8 cellular contexts compared by ENCODE assay signal in the genomic region with DNA sequence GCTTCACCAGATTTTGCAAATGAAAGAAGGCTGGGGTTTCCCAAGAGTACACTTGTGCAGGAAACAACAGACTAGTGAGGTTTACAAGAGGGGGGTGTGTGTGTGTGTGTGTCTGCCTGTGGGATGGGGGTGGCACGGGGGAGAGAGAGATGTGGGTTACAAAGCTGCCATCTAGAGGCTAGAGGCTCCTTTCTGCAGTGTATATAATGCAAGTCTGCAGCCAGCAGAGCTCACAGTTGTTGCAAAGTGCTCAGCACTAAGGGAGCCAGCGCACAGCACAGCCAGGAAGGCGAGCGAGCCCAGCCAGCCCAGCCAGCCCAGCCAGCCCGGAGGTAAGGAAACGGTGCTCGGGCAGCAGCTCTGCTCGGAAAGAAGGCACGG. TPM values are rescaled to one million over a fixed set of nuclear protein-coding genes. Genes with fewer than 3 reads are reported as not detected.
DNase-seq lines count a peak whose midpoint lies in the region; TF ChIP-seq lines count a peak whose summit lies in the region.

A gene (plus strand): TSS at position 233 of the 381 bp plus-strand sequence. CDS start 10,641 bp downstream, outside the sequence.

- H3K4me3 Mint-ChIP-seq in Calu3 (ENCODE audit: low read depth, unreplicated experiment) (peak within 1 kb of the TSS; percentile 80), glutamatergic neuron (ENCODE audit: unreplicated experiment) (peak within 1 kb of the TSS; percentile 73)
- H3K4me3 Mint-ChIP-seq in activated naive CD4-positive, alpha-beta T cell treated with anti-CD3 and anti-CD28 coated beads, Interleukin-2, amount 10 ng/mL, durations not matched to agents 7 days and 5 days = peak within 1 kb of the TSS; percentile 38

- WGBS in ovary, 3 donors = 1% methylated on average over 9 of the region's 9 CpGs
- WGBS in thyroid gland, 2 donors = 0 to 1% methylated on average over 3 to 8 of the region's 9 CpGs

- no TSS peak for BruUV-seq in Calu3 (replicated peaks; lab: Mats Ljungman, UMichigan)

- no peaks in the 10 kb centered on the region for H3K36me3 ChIP-seq in ovary
- no peaks in the 10 kb centered on the region for H3K36me3 ChIP-seq in thyroid gland

- CTCF ChIA-PET in Calu3 (lab: Charles Lee) = interaction anchor here (0.5 to 2.6 kb wide), 10 partner anchors 10 to 855 kb away, joined by 3 to 40 read pairs (median 3); no protein-coding TSS in a partner anchor
- CTCF ChIA-PET in RWPE1 (lab: Yijun Ruan, JAX) = interaction anchor here (0.7 to 1.5 kb wide), 7 partner anchors 8 to 492 kb away, joined by 3 to 5 read pairs (median 4); no protein-coding TSS in a partner anchor
- CTCF ChIA-PET in activated naive CD4-positive, alpha-beta T cell treated with anti-CD3 and anti-CD28 coated beads, Interleukin-2, amount 10 ng/mL, durations not matched to agents 7 days and 5 days (lab: Charles Lee) = interaction anchor here (0.6 to 7.8 kb wide), 20 partner anchors 11 to 493 kb away, joined by 3 to 214 read pairs (median 6); a partner anchor contains a TSS

- no peaks in the 10 kb centered on the region for H3K27me3 ChIP-seq in ovary
- no peaks in the 10 kb centered on the region for H3K27me3 ChIP-seq in thyroid gland

- H3K27ac ChIP-seq in RWPE1 = peak within 1 kb of the TSS; percentile 60
- H3K27ac ChIP-seq in ovary = peak within 1 kb of the TSS; percentile 66 to 90
- peak within 1 kb of the TSS; percentile 91 to 97 (median 96) for H3K27ac ChIP-seq in thyroid gland

- intact Hi-C loops in Calu3 (cut with micrococcal nuclease; ENCODE audit: unreplicated experiment) (loop anchor here (1.0 to 2.0 kb wide), 3 partner anchors 56 to 458 kb away; no protein-coding TSS in a partner anchor), ovary (cut with DNase I) (loop anchor here in 1 of 4 donors (10.0 kb wide), 1 partner anchor 495 kb away; no protein-coding TSS in a partner anchor), thyroid gland (cut with DNase I) (loop anchor here (10.0 kb wide), 2 partner anchors 55 to 455 kb away; no protein-coding TSS in a partner anchor)

- H3K9me3 Mint-ChIP-seq in Calu3 (ENCODE audit: low read depth, unreplicated experiment) (no peaks in the 10 kb centered on the region), glutamatergic neuron (ENCODE audit: unreplicated experiment) (peaks cover 6% of the 10 kb centered on the region)
- H3K9me3 Mint-ChIP-seq in activated naive CD4-positive, alpha-beta T cell treated with anti-CD3 and anti-CD28 coated beads, Interleukin-2, amount 10 ng/mL, durations not matched to agents 7 days and 5 days = no peaks in the 10 kb centered on the region

- H3K36me3 Mint-ChIP-seq in Calu3 (ENCODE audit: insufficient read depth, unreplicated experiment) (peaks cover 14% of the 10 kb centered on the region), glutamatergic neuron (ENCODE audit: unreplicated experiment) (no peaks in the 10 kb centered on the region)
- H3K36me3 Mint-ChIP-seq in activated naive CD4-positive, alpha-beta T cell treated with anti-CD3 and anti-CD28 coated beads, Interleukin-2, amount 10 ng/mL, durations not matched to agents 7 days and 5 days = peaks cover 4% of the 10 kb centered on the region

- POLR2A ChIA-PET in RWPE1 (lab: Yijun Ruan, JAX; ENCODE audit: low non-redundant PET) = interaction anchor here (0.5 kb wide), 1 partner anchor 498 kb away, joined by 5 read pairs; no protein-coding TSS in a partner anchor

- TF ChIP-seq POLR2A in ovary (IDR thresholded peaks at IDR 0.05) = no peak
- peak in 1 of 2 donors; percentile 80 for TF ChIP-seq POLR2A in thyroid gland (IDR thresholded peaks at IDR 0.05)

- peaks cover 28% of the 10 kb centered on the region for H3K4me1 Mint-ChIP-seq in Calu3 (ENCODE audit: low read depth, unreplicated experiment)
- H3K4me1 Mint-ChIP-seq in activated naive CD4-positive, alpha-beta T cell treated with anti-CD3 and anti-CD28 coated beads, Interleukin-2, amount 10 ng/mL, durations not matched to agents 7 days and 5 days = peaks cover 35% of the 10 kb centered on the region
- H3K4me1 Mint-ChIP-seq in glutamatergic neuron (ENCODE audit: low read depth, unreplicated experiment) = peaks cover 32% of the 10 kb centered on the region

- peak; percentile 76 for DNase-seq in Calu3
- DNase-seq in GM20000 (ENCODE audit: low spot score) = peak; percentile 88
- peak; percentile 49 for DNase-seq in HS-5 (ENCODE audit: low read depth)
- peak; percentile 41 for DNase-seq in RWPE1 (ENCODE audit: low spot score)
- peak; percentile 85 for DNase-seq in activated naive CD4-positive, alpha-beta T cell treated with anti-CD3 and anti-CD28 coated beads, Interleukin-2, amount 10 ng/mL, durations not matched to agents 7 days and 5 days
- DNase-seq in glutamatergic neuron = peak; percentile 69
- DNase-seq in ovary = peak; percentile 56 to 71 (median 62)
- DNase-seq in thyroid gland = peak; percentile 86 to 87

- H3K4me1 ChIP-seq in ovary (ENCODE audit: insufficient read depth) (peaks cover 2% of the 10 kb centered on the region), thyroid gland (peaks cover 54 to 61% of the 10 kb centered on the region in 2 donors)

- TF ChIP-seq CTCF in Calu3 (IDR thresholded peaks at IDR 0.05; ENCODE audit: unreplicated experiment) (peak; percentile 58), GM20000 (IDR thresholded peaks at IDR 0.05; ENCODE audit: extremely low read depth, missing control alignments) (peak; percentile 51), RWPE1 (conservative IDR thresholded peaks at IDR 0.05; ENCODE audit: low read depth) (peak; percentile 43), glutamatergic neuron (IDR thresholded peaks at IDR 0.05; ENCODE audit: partially characterized antibody, unreplicated experiment) (no peak), ovary (IDR thresholded peaks at IDR 0.05) (peak in 1 of 3 donors; percentile 33), thyroid gland (IDR thresholded peaks at IDR 0.05) (peak in 4 of 6 experiments; percentile 43 to 50 (median 45))

- H3K9me3 ChIP-seq in ovary (no peaks in the 10 kb centered on the region), thyroid gland (no peaks in the 10 kb centered on the region)

- no peak for TF ChIP-seq EP300 in ovary (IDR thresholded peaks at IDR 0.05)

- H3K27ac Mint-ChIP-seq in Calu3 (ENCODE audit: unreplicated experiment) = peak within 1 kb of the TSS; percentile 23
- peak within 1 kb of the TSS; percentile 66 for H3K27ac Mint-ChIP-seq in activated naive CD4-positive, alpha-beta T cell treated with anti-CD3 and anti-CD28 coated beads, Interleukin-2, amount 10 ng/mL, durations not matched to agents 7 days and 5 days
- H3K27ac Mint-ChIP-seq in glutamatergic neuron (ENCODE audit: unreplicated experiment) = no peak within 1 kb of the TSS

- peak within 1 kb of the TSS; percentile 42 for H3K4me3 ChIP-seq in ovary
- peak within 1 kb of the TSS in 2 of 3 donors; percentile 29 to 36 for H3K4me3 ChIP-seq in thyroid gland (replicated peaks in 1 of 3)

- H3K27me3 Mint-ChIP-seq in Calu3 (ENCODE audit: unreplicated experiment) (peaks cover 14% of the 10 kb centered on the region), glutamatergic neuron (ENCODE audit: unreplicated experiment) (peaks cover 10% of the 10 kb centered on the region)
- peaks cover 25% of the 10 kb centered on the region for H3K27me3 Mint-ChIP-seq in activated naive CD4-positive, alpha-beta T cell treated with anti-CD3 and anti-CD28 coated beads, Interleukin-2, amount 10 ng/mL, durations not matched to agents 7 days and 5 days

RNA-seq across cellular contexts. Expression of the gene that starts here (rescaled TPM):
- total RNA-seq in Calu3 (2022) (8.8 and 9.5 TPM in 2 replicates), glutamatergic neuron (ENCODE audit: unreplicated experiment) (1.2 TPM), ovary (10 to 100 TPM in 2 of 7 donors, 1 to 10 TPM in 5; 4.6 to 22.7 (median 7.4) TPM), thyroid gland (10 to 100 TPM; 32.2 to 68.5 (median 54.8) TPM)
- polyA plus RNA-seq in ovary = 10 to 100 TPM; 16.1 to 22.2 TPM

Comparison
In these comparisons a context has a peak if more than half of its experiments do, and no peak if none do; other contexts are left out.
1. Peak in every context shown above with its lines: DNase-seq, H3K4me3 ChIP-seq and H3K27ac ChIP-seq.